Comparison of ENCODE assay signal across 6 cellular contexts in genomic region chr16:32283024-32283423, GRCh38. TPM values are rescaled to one million over a fixed set of nuclear protein-coding genes. Genes with fewer than 3 reads are reported as not detected.
"Had no signal": no experiment of that assay in that cellular context is flagged by ENCODE, and none has a peak within 500 bp of the region (broad histone marks: within the 10 kb centered on the region; RNA-seq: fewer than 3 reads in every experiment).

No MANE protein-coding gene starts in this region.

RNA-seq across cellular contexts. Expression of gene TP53TG3D, which starts 29.9 kb away (rescaled TPM):
- total RNA-seq: activated B cell treated with CpG ODN at 0.5 μM for 24 hours; activated CD4-positive, alpha-beta memory T cell treated with anti-CD3 and anti-CD28 coated beads for 36 hours; activated CD4-positive, alpha-beta memory T cell treated with anti-CD3 and anti-CD28 coated beads, Interleukin-2, amount 10 ng/mL, durations not matched to agents 7 days and 5 days; T-helper 1 cell treated with Interleukin-12 subunit alpha and Interleukin-12 subunit beta and Interleukin-4 antibody, amounts not matched to agents 30 ng/mL and 1 ng/mL, for 36 hours; T-helper 2 cell treated with Interferon-gamma antibody and Interleukin-4, amounts not matched to agents 100 ng/mL and 5 ng/mL, for 36 hours; WTC11 had no signal
